In the genomic region with DNA sequence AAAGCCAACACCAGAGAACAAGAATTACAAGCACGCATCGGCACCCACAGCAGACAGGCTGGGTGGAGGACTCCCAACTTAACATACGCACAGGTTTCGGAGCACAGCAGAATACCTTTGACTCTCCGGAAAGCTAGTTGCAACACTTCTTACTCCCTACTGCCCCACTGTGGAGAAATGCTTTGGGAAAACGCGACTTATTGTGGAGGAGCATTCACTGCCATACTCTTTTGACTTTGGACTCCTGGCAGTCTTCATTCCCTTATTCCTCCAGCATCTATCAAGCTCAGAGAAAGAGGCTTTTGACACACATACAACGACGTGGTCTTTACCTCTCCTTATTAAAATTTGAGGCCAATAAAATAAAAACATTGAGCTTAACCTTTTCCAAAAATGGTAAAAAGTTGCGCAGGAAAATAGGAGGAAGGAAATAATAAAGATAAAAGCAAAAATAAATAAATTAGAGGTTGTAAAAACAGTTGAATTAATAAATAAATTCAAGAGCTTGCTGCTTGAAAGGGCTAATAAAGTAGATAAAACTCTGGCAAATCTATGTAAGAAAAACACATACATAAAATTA, we compare ENCODE assay signal across 8 cellular contexts. TPM values are rescaled to one million over a fixed set of nuclear protein-coding genes. Genes with fewer than 3 reads are reported as not detected.
DNase-seq lines count a peak whose midpoint lies in the region; ATAC-seq, FAIRE-seq and TF ChIP-seq lines count a peak whose summit lies in the region.

No MANE protein-coding gene starts in this region.

- H3K27me3 ChIP-seq in BE2C: no peaks in the 10 kb centered on the region

- DNase-seq in BE2C (peak; percentile 25), RPMI8226 (peak; percentile 16), left kidney (ENCODE audit: low read depth, low spot score) (peak; percentile 90), superior temporal gyrus (ENCODE audit: extremely low spot score) (peak; percentile 35)

- no peaks in the 10 kb centered on the region for H3K9me3 ChIP-seq in BE2C

- ATAC-seq in GM18511 (IDR thresholded peaks at IDR 0.05; ENCODE audit: unreplicated experiment) (peak; percentile 73), GM18517 (IDR thresholded peaks at IDR 0.05; ENCODE audit: unreplicated experiment) (no peak), HG02852 (IDR thresholded peaks at IDR 0.05; ENCODE audit: unreplicated experiment) (no peak)

- peak; percentile 66 for TF ChIP-seq CTCF in BE2C (IDR thresholded peaks at IDR 0.05; ENCODE audit: low read depth, low read length)

- no peaks in the 10 kb centered on the region for H3K4me1 ChIP-seq in BE2C

- H3K36me3 ChIP-seq in BE2C: no peaks in the 10 kb centered on the region

- H3K4me3 ChIP-seq in BE2C (ENCODE audit: low read depth, low read length): no peak overlapping the region

- peak; percentile 49 for FAIRE-seq in colon (lab: Jason Lieb, UNC)

RNA-seq across cellular contexts. Expression of a gene that starts 41.4 kb away (rescaled TPM):
- 0.54 TPM for polyA plus RNA-seq in BE2C (2012; ENCODE audit: insufficient read depth, insufficient read length, low read depth)

Comparison
In these comparisons a context has a peak if more than half of its experiments do, and no peak if none do; other contexts are left out.
1. DNase-seq: peak in every context shown above with its lines; median percentile 90 in left kidney; 35 in superior temporal gyrus; 25 in BE2C; 16 in RPMI8226.